19 cellular contexts compared by ENCODE assay signal in the genomic region with DNA sequence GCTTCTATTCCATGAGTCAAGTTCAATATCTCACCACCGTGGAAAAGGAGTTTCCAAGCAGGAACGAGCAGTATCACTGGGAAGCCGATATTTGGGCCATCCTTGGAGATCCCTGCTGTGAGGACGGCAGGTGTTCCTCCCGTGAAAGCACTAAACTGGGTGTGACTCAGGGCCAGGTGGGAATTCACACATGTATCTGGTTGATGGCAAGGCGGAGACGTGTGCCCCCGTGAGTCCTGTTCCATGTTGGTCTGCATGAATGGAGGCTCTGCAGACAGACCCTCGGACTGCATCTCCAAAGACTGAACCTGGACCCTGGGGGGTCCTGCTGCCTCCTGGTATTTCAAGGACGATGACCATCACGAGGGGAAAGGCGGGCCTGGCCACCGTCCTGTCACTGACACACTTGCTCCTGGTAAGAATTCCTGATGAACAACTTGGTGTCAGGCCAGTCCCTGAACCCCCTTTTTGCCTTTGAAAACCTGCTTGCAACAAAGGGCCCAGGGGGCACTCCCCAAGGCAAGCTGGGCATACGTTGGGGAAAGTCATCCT. TPM values are rescaled to one million over a fixed set of nuclear protein-coding genes. Genes with fewer than 3 reads are reported as not detected.
DNase-seq lines count a peak whose midpoint lies in the region; ATAC-seq and TF ChIP-seq lines count a peak whose summit lies in the region.
"Had no signal": no experiment of that assay in that cellular context is flagged by ENCODE, and none has a peak within 500 bp of the region (broad histone marks: within the 10 kb centered on the region; RNA-seq: fewer than 3 reads in every experiment).

No MANE protein-coding gene starts in this region.

- TF ChIP-seq CTCF in spleen (IDR thresholded peaks at IDR 0.05 in 8 of 11, conservative IDR thresholded peaks at IDR 0.05 in 3 of 11): no peak

- no peak overlapping the region for H3K4me3 ChIP-seq in spleen
- H3K4me3 ChIP-seq in naive thymus-derived CD4-positive, alpha-beta T cell (ENCODE audit: low read length): no peak overlapping the region
- H3K4me3 ChIP-seq: K562 had no signal

- H3K9me3 ChIP-seq in spleen: no peaks in the 10 kb centered on the region
- no peaks in the 10 kb centered on the region for H3K9me3 ChIP-seq in naive thymus-derived CD4-positive, alpha-beta T cell (ENCODE audit: control insufficient read depth in 2 of 3, low read length in 3 of 3)

- no peaks in the 10 kb centered on the region for H3K36me3 Mint-ChIP-seq in naive thymus-derived CD4-positive, alpha-beta T cell
- H3K36me3 Mint-ChIP-seq: CD8-positive, alpha-beta memory T cell; T-cell had no signal

- H3K4me3 Mint-ChIP-seq in naive thymus-derived CD4-positive, alpha-beta T cell: no peak overlapping the region
- H3K4me3 Mint-ChIP-seq: CD8-positive, alpha-beta memory T cell; T-cell had no signal

- H3K9me3 Mint-ChIP-seq in naive thymus-derived CD4-positive, alpha-beta T cell: no peaks in the 10 kb centered on the region
- H3K9me3 Mint-ChIP-seq: CD8-positive, alpha-beta memory T cell; T-cell had no signal

- no peak overlapping the region for H3K27ac Mint-ChIP-seq in naive thymus-derived CD4-positive, alpha-beta T cell
- H3K27ac Mint-ChIP-seq: CD8-positive, alpha-beta memory T cell; T-cell had no signal

- POLR2A ChIA-PET in naive thymus-derived CD4-positive, alpha-beta T cell (lab: Charles Lee): no interaction called here

- peaks cover 0 to 32% (median 4%) of the 10 kb centered on the region in 5 donors for H3K27me3 Mint-ChIP-seq in naive thymus-derived CD4-positive, alpha-beta T cell

- 84 to 93% (median 87%) methylated on average over 12 to 14 of the region's 14 CpGs for WGBS in spleen, 5 donors

- no peak for ATAC-seq in naive thymus-derived CD4-positive, alpha-beta T cell
- no peak for ATAC-seq in GM21576 (IDR thresholded peaks at IDR 0.05; ENCODE audit: unreplicated experiment)
- ATAC-seq: K562, SK-N-SH treated with all-trans-retinoic acid at 6 μM for 48 hours, T-cell had no signal

- H3K27ac ChIP-seq in spleen: no peak overlapping the region
- no peak overlapping the region for H3K27ac ChIP-seq in naive thymus-derived CD4-positive, alpha-beta T cell (ENCODE audit: low read depth, low read length)

- CTCF ChIA-PET in naive thymus-derived CD4-positive, alpha-beta T cell (lab: Charles Lee): no interaction called here

- peaks cover 4 to 16% (median 15%) of the 10 kb centered on the region in 7 donors for H3K4me1 Mint-ChIP-seq in naive thymus-derived CD4-positive, alpha-beta T cell

- no peaks in the 10 kb centered on the region for H3K36me3 ChIP-seq in spleen
- no peaks in the 10 kb centered on the region for H3K36me3 ChIP-seq in naive thymus-derived CD4-positive, alpha-beta T cell (ENCODE audit: control insufficient read depth in 2 of 3, insufficient read depth in 3 of 3, low read length in 3 of 3)

- peaks cover 0 to 15% (median 4%) of the 10 kb centered on the region in 6 donors for H3K4me1 ChIP-seq in spleen
- peaks cover 0 to 11% of the 10 kb centered on the region in 2 donors for H3K4me1 ChIP-seq in naive thymus-derived CD4-positive, alpha-beta T cell (ENCODE audit: control insufficient read depth in 2 of 2, insufficient read depth in 2 of 2, low read length in 2 of 2)

- H3K27me3 ChIP-seq in spleen (replicated peaks in 1 of 7): peaks cover 0 to 5% (median 0%) of the 10 kb centered on the region in 7 donors
- no peaks in the 10 kb centered on the region for H3K27me3 ChIP-seq in naive thymus-derived CD4-positive, alpha-beta T cell (ENCODE audit: control insufficient read depth in 2 of 2, insufficient read depth in 2 of 2, low read length in 2 of 2)

- peak; percentile 20 for DNase-seq in NCI-H748 (lab: John Stamatoyannopoulos, UW; ENCODE audit: unreplicated experiment)
- no peak for DNase-seq in NCI-H748 treated with DMSO at 0.1 percent for 48 hours (lab: John Stamatoyannopoulos, UW)
- peak; percentile 68 for DNase-seq in COR-L47 (lab: John Stamatoyannopoulos, UW)
- peak; percentile 61 for DNase-seq in NCI-H2107 treated with DMSO at 0.1 percent for 48 hours (lab: John Stamatoyannopoulos, UW; ENCODE audit: unreplicated experiment)
- peak; percentile 14 for DNase-seq in islet precursor cell
- DNase-seq in spleen: no peak
- DNase-seq in naive thymus-derived CD4-positive, alpha-beta T cell: no peak
- DNase-seq: CD8-positive, alpha-beta memory T cell; DMS79; NCI-H1436; NCI-H2029 treated with DMSO at 0.1 percent for 48 hours; NCI-H226; NCI-H774; OCI-M1; SHP77 treated with DMSO at 0.1 percent for 48 hours; T-cell had no signal

- intact Hi-C loops in spleen (cut with DNase I; ENCODE audit: low total_unique reads): no loop called here
- intact Hi-C loops in naive thymus-derived CD4-positive, alpha-beta T cell (cut with micrococcal nuclease): no loop called here

- no peak for TF ChIP-seq POLR2A in spleen (IDR thresholded peaks at IDR 0.05)

RNA-seq across cellular contexts. Expression of a gene that starts 22.8 kb away (rescaled TPM):
- total RNA-seq in spleen: 10 to 100 TPM; 22.0 to 54.5 (median 39.3) TPM
- polyA plus RNA-seq in spleen: 10 to 100 TPM; 16.7 to 33.5 (median 18.4) TPM
- total RNA-seq in naive thymus-derived CD4-positive, alpha-beta T cell: 1 to 10 TPM; 2.4 to 5.5 (median 3.2) TPM
- under 1 TPM in 1 of 2 donors, not detected in 1; 0.38 TPM for polyA plus RNA-seq in naive thymus-derived CD4-positive, alpha-beta T cell

Comparison
In these comparisons a context has a peak if more than half of its experiments do, and no peak if none do; other contexts are left out.
1. DNase-seq: peak in NCI-H748 (single experiment), COR-L47 (single experiment), NCI-H2107 treated with DMSO at 0.1 percent for 48 hours (single experiment) and islet precursor cell (single experiment); none in NCI-H748 treated with DMSO at 0.1 percent for 48 hours (single experiment), spleen (single experiment) and naive thymus-derived CD4-positive, alpha-beta T cell (0 of 9).